Comparison of ENCODE assay signal across 20 cellular contexts in genomic region chr17:43574896-43575525, GRCh38. TPM values are rescaled to one million over a fixed set of nuclear protein-coding genes. Genes with fewer than 3 reads are reported as not detected.
"Had no signal": no experiment of that assay in that cellular context is flagged by ENCODE, and none has a peak within 500 bp of the region (broad histone marks: within the 10 kb centered on the region; RNA-seq: fewer than 3 reads in every experiment).

No MANE protein-coding gene starts in this region.

- H3K4me3 Mint-ChIP-seq: activated B cell treated with CpG ODN at 0.5 μM for 24 hours; activated CD4-positive, alpha-beta memory T cell treated with anti-CD3 and anti-CD28 coated beads for 36 hours; activated naive CD4-positive, alpha-beta T cell treated with anti-CD3 and anti-CD28 coated beads for 36 hours; activated T-cell treated with anti-CD3 and anti-CD28 coated beads, Interleukin-2, amount 50 U/mL, for 72 hours; natural killer cell; stimulated activated naive B cell treated with anti-CD40 and anti-IgM and Interleukin-4, amounts not matched to agents 10 μg/mL and 1 μg/mL and 100 μg/mL, for 72 hours had no signal

- H3K9me3 ChIP-seq: left ventricle myocardium inferior, sigmoid colon, transverse colon, vagina had no signal

- H3K9me3 Mint-ChIP-seq: activated B cell treated with CpG ODN at 0.5 μM for 24 hours; activated CD4-positive, alpha-beta memory T cell treated with anti-CD3 and anti-CD28 coated beads for 36 hours; activated naive CD4-positive, alpha-beta T cell treated with anti-CD3 and anti-CD28 coated beads for 36 hours; activated T-cell treated with anti-CD3 and anti-CD28 coated beads, Interleukin-2, amount 50 U/mL, for 72 hours; natural killer cell; stimulated activated naive B cell treated with anti-CD40 and anti-IgM and Interleukin-4, amounts not matched to agents 10 μg/mL and 1 μg/mL and 100 μg/mL, for 72 hours had no signal

- H3K4me3 ChIP-seq: coronary artery, left ventricle myocardium inferior, sigmoid colon, transverse colon, vagina had no signal

- H3K36me3 Mint-ChIP-seq: activated CD4-positive, alpha-beta memory T cell treated with anti-CD3 and anti-CD28 coated beads for 36 hours; natural killer cell; stimulated activated naive B cell treated with anti-CD40 and anti-IgM and Interleukin-4, amounts not matched to agents 10 μg/mL and 1 μg/mL and 100 μg/mL, for 72 hours had no signal

- H3K27ac ChIP-seq: coronary artery, left ventricle myocardium inferior, sigmoid colon, transverse colon, vagina had no signal

- FAIRE-seq: endometrium had no signal

- H3K4me1 Mint-ChIP-seq: natural killer cell had no signal

- ATAC-seq: activated T-cell treated with anti-CD3 and anti-CD28 coated beads, Interleukin-2, amount 50 U/mL, for 72 hours; natural killer cell; stimulated activated naive B cell treated with anti-CD40 and anti-IgM and Interleukin-4, amounts not matched to agents 10 μg/mL and 1 μg/mL and 100 μg/mL, for 72 hours had no signal

- H3K27me3 ChIP-seq: sigmoid colon, transverse colon, vagina had no signal

- DNase-seq: activated B cell treated with CpG ODN at 0.5 μM for 24 hours; activated CD4-positive, alpha-beta memory T cell treated with anti-CD3 and anti-CD28 coated beads for 36 hours; activated CD4-positive, alpha-beta T cell treated with anti-CD3 and anti-CD28 coated beads for 4 hours; activated effector memory CD4-positive, alpha-beta T cell treated with Interleukin-2 at 50 U/mL for 16 hours; activated naive CD4-positive, alpha-beta T cell treated with anti-CD3 and anti-CD28 coated beads for 36 hours; activated T-cell treated with anti-CD3 and anti-CD28 coated beads, Interleukin-2, amount 50 U/mL, for 72 hours; amygdala; cerebellar nuclear complex; erythroblast; foreskin fibroblast; left ventricle myocardium inferior; natural killer cell; sigmoid colon; stimulated activated CD4-positive, alpha-beta T cell treated with anti-CD3 and anti-CD28 coated beads, Interleukin-2, amount 100 ng/mL, for 48 hours; stimulated activated CD8-positive, alpha-beta memory T cell treated with anti-CD3 and anti-CD28 coated beads, Interleukin-4, amount 100 ng/mL, for 48 hours; stimulated activated naive B cell treated with anti-CD40 and anti-IgM and Interleukin-4, amounts not matched to agents 10 μg/mL and 1 μg/mL and 100 μg/mL, for 72 hours had no signal

- H3K36me3 ChIP-seq: left ventricle myocardium inferior, sigmoid colon, transverse colon, vagina had no signal

- H3K27ac Mint-ChIP-seq: activated B cell treated with CpG ODN at 0.5 μM for 24 hours; activated CD4-positive, alpha-beta memory T cell treated with anti-CD3 and anti-CD28 coated beads for 36 hours; activated naive CD4-positive, alpha-beta T cell treated with anti-CD3 and anti-CD28 coated beads for 36 hours; activated T-cell treated with anti-CD3 and anti-CD28 coated beads, Interleukin-2, amount 50 U/mL, for 72 hours; natural killer cell; stimulated activated naive B cell treated with anti-CD40 and anti-IgM and Interleukin-4, amounts not matched to agents 10 μg/mL and 1 μg/mL and 100 μg/mL, for 72 hours had no signal

RNA-seq across cellular contexts. Expression of gene ETV4, which starts 28.9 kb away (rescaled TPM):
- total RNA-seq: activated B cell treated with CpG ODN at 0.5 μM for 24 hours, natural killer cell had no signal
